Comparison of ENCODE assay signal across 11 cellular contexts in the genomic region with DNA sequence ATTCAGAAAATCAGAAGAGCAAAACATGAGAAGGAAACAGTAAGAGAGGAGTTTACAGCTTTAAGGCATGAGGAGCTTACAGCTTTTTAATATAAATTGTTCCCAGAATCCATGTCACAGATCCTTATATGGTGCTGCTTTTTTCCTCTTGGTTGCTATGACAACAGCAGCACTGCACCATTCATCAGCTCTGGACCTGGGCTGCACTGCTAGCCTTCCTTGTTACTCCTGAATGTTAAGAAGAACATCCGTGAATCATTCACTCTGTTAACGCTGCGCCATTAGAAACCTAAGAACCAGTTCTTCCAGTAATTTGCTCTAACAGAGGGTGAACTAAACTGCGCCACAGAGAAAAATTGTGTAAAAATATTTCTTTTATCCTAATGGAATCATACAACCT.
A peak's percentile ranks its signal among the peaks of the same experiment; 100 is the strongest.
DNase-seq lines count a peak whose midpoint lies in the region; ATAC-seq and TF ChIP-seq lines count a peak whose summit lies in the region.
"Had no signal": no experiment of that assay in that cellular context is flagged by ENCODE, and none has a peak within 500 bp of the region (broad histone marks: within the 10 kb centered on the region; RNA-seq: fewer than 3 reads in every experiment).

No MANE protein-coding gene starts in this region.

- peak; percentile 96 for ATAC-seq in SK-N-SH treated with all-trans-retinoic acid at 6 μM for 48 hours
- ATAC-seq: stimulated activated naive CD8-positive, alpha-beta T cell treated with anti-CD3 and anti-CD28 coated beads, Interleukin-15, Interleukin-2, amounts not matched to agents 100 U/mL and 50 U/mL, for 24 hours had no signal

- DNase-seq in DMS 273 (lab: John Stamatoyannopoulos, UW; ENCODE audit: unreplicated experiment), result peak; percentile 46
- DNase-seq in DMS 273 treated with DMSO at 0.1 percent for 48 hours (lab: John Stamatoyannopoulos, UW), result no peak
- DNase-seq in glomerular visceral epithelial cell (ENCODE audit: extremely low spot score), result peak; percentile 6
- DNase-seq in retina, result peak; percentile 49
- DNase-seq in stimulated activated naive CD4-positive, alpha-beta T cell treated with Interleukin-2 at 50 U/mL for 16 hours (lab: John Stamatoyannopoulos, UW), result no peak
- no peak for DNase-seq in stimulated activated CD4-positive, alpha-beta T cell treated with anti-CD3 and anti-CD28 coated beads, Interleukin-4, amount 100 ng/mL, for 1 hour
- DNase-seq in DMS114 treated with DMSO at 0.1 percent for 48 hours (lab: John Stamatoyannopoulos, UW; ENCODE audit: unreplicated experiment), result no peak
- DNase-seq: activated CD4-positive, alpha-beta memory T cell treated with anti-CD3 and anti-CD28 coated beads for 36 hours; GOT3; stimulated activated naive CD8-positive, alpha-beta T cell treated with anti-CD3 and anti-CD28 coated beads, Interleukin-15, Interleukin-2, amounts not matched to agents 100 U/mL and 50 U/mL, for 24 hours had no signal

TF ChIP-seq in SK-N-SH treated with all-trans-retinoic acid at 6 μM for 48 hours, 23 proteins besides CTCF, POLR2A, EP300 and RAD21:
- TF ChIP-seq TCF4 (CRISPR knock-in tag; IDR thresholded peaks at IDR 0.05; ENCODE audit: borderline replicate concordance), result no peak
- no peak for TF ChIP-seq TOX (CRISPR knock-in tag; IDR thresholded peaks at IDR 0.05; ENCODE audit: borderline replicate concordance)
- no peak for TF ChIP-seq PPARA (CRISPR knock-in tag; IDR thresholded peaks at IDR 0.05; ENCODE audit: borderline replicate concordance)
- no peak for TF ChIP-seq SNAI2 (CRISPR knock-in tag; IDR thresholded peaks at IDR 0.05)
- TF ChIP-seq, protein P1, sequence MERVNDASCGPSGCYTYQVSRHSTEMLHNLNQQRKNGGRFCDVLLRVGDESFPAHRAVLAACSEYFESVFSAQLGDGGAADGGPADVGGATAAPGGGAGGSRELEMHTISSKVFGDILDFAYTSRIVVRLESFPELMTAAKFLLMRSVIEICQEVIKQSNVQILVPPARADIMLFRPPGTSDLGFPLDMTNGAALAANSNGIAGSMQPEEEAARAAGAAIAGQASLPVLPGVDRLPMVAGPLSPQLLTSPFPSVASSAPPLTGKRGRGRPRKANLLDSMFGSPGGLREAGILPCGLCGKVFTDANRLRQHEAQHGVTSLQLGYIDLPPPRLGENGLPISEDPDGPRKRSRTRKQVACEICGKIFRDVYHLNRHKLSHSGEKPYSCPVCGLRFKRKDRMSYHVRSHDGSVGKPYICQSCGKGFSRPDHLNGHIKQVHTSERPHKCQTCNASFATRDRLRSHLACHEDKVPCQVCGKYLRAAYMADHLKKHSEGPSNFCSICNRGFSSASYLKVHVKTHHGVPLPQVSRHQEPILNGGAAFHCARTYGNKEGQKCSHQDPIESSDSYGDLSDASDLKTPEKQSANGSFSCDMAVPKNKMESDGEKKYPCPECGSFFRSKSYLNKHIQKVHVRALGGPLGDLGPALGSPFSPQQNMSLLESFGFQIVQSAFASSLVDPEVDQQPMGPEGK (CRISPR knock-in tag; IDR thresholded peaks at IDR 0.05; ENCODE audit: borderline replicate concordance), result no peak
- TF ChIP-seq BACH2 (CRISPR knock-in tag; IDR thresholded peaks at IDR 0.05; ENCODE audit: borderline replicate concordance), result no peak
- TF ChIP-seq, protein P2, sequence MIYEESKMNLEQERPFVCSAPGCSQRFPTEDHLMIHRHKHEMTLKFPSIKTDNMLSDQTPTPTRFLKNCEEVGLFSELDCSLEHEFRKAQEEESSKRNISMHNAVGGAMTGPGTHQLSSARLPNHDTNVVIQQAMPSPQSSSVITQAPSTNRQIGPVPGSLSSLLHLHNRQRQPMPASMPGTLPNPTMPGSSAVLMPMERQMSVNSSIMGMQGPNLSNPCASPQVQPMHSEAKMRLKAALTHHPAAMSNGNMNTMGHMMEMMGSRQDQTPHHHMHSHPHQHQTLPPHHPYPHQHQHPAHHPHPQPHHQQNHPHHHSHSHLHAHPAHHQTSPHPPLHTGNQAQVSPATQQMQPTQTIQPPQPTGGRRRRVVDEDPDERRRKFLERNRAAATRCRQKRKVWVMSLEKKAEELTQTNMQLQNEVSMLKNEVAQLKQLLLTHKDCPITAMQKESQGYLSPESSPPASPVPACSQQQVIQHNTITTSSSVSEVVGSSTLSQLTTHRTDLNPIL (CRISPR knock-in tag; IDR thresholded peaks at IDR 0.05; ENCODE audit: low read depth), result no peak
- TF ChIP-seq ZNF565 (CRISPR knock-in tag; conservative IDR thresholded peaks at IDR 0.05; ENCODE audit: low read depth), result no peak
- TF ChIP-seq, protein P3, sequence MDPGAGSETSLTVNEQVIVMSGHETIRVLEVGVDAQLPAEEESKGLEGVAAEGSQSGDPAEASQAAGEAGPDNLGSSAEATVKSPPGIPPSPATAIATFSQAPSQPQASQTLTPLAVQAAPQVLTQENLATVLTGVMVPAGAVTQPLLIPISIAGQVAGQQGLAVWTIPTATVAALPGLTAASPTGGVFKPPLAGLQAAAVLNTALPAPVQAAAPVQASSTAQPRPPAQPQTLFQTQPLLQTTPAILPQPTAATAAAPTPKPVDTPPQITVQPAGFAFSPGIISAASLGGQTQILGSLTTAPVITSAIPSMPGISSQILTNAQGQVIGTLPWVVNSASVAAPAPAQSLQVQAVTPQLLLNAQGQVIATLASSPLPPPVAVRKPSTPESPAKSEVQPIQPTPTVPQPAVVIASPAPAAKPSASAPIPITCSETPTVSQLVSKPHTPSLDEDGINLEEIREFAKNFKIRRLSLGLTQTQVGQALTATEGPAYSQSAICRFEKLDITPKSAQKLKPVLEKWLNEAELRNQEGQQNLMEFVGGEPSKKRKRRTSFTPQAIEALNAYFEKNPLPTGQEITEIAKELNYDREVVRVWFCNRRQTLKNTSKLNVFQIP (CRISPR knock-in tag; IDR thresholded peaks at IDR 0.05; ENCODE audit: borderline replicate concordance, low read depth), result no peak
- TF ChIP-seq RARB (CRISPR knock-in tag; IDR thresholded peaks at IDR 0.05), result no peak
- no peak for TF ChIP-seq ARNTL (CRISPR knock-in tag; IDR thresholded peaks at IDR 0.05; ENCODE audit: borderline replicate concordance, low read depth)
- TF ChIP-seq, protein P4, sequence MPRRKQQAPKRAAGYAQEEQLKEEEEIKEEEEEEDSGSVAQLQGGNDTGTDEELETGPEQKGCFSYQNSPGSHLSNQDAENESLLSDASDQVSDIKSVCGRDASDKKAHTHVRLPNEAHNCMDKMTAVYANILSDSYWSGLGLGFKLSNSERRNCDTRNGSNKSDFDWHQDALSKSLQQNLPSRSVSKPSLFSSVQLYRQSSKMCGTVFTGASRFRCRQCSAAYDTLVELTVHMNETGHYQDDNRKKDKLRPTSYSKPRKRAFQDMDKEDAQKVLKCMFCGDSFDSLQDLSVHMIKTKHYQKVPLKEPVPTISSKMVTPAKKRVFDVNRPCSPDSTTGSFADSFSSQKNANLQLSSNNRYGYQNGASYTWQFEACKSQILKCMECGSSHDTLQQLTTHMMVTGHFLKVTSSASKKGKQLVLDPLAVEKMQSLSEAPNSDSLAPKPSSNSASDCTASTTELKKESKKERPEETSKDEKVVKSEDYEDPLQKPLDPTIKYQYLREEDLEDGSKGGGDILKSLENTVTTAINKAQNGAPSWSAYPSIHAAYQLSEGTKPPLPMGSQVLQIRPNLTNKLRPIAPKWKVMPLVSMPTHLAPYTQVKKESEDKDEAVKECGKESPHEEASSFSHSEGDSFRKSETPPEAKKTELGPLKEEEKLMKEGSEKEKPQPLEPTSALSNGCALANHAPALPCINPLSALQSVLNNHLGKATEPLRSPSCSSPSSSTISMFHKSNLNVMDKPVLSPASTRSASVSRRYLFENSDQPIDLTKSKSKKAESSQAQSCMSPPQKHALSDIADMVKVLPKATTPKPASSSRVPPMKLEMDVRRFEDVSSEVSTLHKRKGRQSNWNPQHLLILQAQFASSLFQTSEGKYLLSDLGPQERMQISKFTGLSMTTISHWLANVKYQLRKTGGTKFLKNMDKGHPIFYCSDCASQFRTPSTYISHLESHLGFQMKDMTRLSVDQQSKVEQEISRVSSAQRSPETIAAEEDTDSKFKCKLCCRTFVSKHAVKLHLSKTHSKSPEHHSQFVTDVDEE (CRISPR knock-in tag; IDR thresholded peaks at IDR 0.05), result no peak
- no peak for TF ChIP-seq ESRRG (CRISPR knock-in tag; IDR thresholded peaks at IDR 0.05)
- TF ChIP-seq, protein P5, sequence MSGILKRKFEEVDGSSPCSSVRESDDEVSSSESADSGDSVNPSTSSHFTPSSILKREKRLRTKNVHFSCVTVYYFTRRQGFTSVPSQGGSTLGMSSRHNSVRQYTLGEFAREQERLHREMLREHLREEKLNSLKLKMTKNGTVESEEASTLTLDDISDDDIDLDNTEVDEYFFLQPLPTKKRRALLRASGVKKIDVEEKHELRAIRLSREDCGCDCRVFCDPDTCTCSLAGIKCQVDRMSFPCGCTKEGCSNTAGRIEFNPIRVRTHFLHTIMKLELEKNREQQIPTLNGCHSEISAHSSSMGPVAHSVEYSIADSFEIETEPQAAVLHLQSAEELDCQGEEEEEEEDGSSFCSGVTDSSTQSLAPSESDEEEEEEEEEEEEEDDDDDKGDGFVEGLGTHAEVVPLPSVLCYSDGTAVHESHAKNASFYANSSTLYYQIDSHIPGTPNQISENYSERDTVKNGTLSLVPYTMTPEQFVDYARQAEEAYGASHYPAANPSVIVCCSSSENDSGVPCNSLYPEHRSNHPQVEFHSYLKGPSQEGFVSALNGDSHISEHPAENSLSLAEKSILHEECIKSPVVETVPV (CRISPR knock-in tag; IDR thresholded peaks at IDR 0.05), result no peak
- TF ChIP-seq CSDC2 (CRISPR knock-in tag; IDR thresholded peaks at IDR 0.05), result no peak
- TF ChIP-seq OSR1 (CRISPR knock-in tag; IDR thresholded peaks at IDR 0.05), result no peak
- TF ChIP-seq GLIS3 (CRISPR knock-in tag; IDR thresholded peaks at IDR 0.05), result no peak
- TF ChIP-seq ZFP30 (CRISPR knock-in tag; IDR thresholded peaks at IDR 0.05), result no peak

Comparison
In these comparisons a context has a peak if more than half of its experiments do, and no peak if none do; other contexts are left out.
1. DNase-seq: peak in DMS 273 (single experiment), glomerular visceral epithelial cell (single experiment) and retina (single experiment); none in DMS 273 treated with DMSO at 0.1 percent for 48 hours (single experiment), stimulated activated naive CD4-positive, alpha-beta T cell treated with Interleukin-2 at 50 U/mL for 16 hours (single experiment), stimulated activated CD4-positive, alpha-beta T cell treated with anti-CD3 and anti-CD28 coated beads, Interleukin-4, amount 100 ng/mL, for 1 hour (single experiment) and DMS114 treated with DMSO at 0.1 percent for 48 hours (single experiment).